27 cellular contexts compared by ENCODE assay signal in genomic region chr14:26992403-26993115, GRCh38.
DNase-seq lines count a peak whose midpoint lies in the region; FAIRE-seq and TF ChIP-seq lines count a peak whose summit lies in the region.
"Had no signal": no experiment of that assay in that cellular context is flagged by ENCODE, and none has a peak within 500 bp of the region (broad histone marks: within the 10 kb centered on the region; RNA-seq: fewer than 3 reads in every experiment).

No MANE protein-coding gene starts in this region.

- dilution Hi-C loops in endothelial cell of umbilical vein (cut with MboI; ENCODE audit: extremely low pct_ligation_motif_present, low sequenced_read_pairs), result no loop called here

- FAIRE-seq in endothelial cell of umbilical vein (lab: Jason Lieb, UNC), result no peak
- FAIRE-seq: GM12891, GM19239, RCC 7860 had no signal

- DNase-seq in DMS53 (lab: John Stamatoyannopoulos, UW) (peak; percentile 1), DMS53 treated with DMSO at 0.1 percent for 48 hours (lab: John Stamatoyannopoulos, UW; ENCODE audit: unreplicated experiment) (no peak), OCI-M1 (lab: John Stamatoyannopoulos, UW) (peak; percentile 7), endothelial cell of umbilical vein (ENCODE audit: low read depth, low spot score) (peak; percentile 3), AG20443 (ENCODE audit: low spot score) (no peak), NCI-H1417 (lab: John Stamatoyannopoulos, UW) (no peak)
- no peak for DNase-seq in activated effector memory CD4-positive, alpha-beta T cell treated with anti-CD3 and anti-CD28 coated beads, Interleukin-2, amount 50 U/mL, for 16 hours
- DNase-seq: 8988T; Caco-2; CD8-positive, alpha-beta T cell; DMS79 treated with DMSO at 0.1 percent for 48 hours; GF-D8; Kasumi-1; MV-4-11; NCI-H1105; NCI-H146; NCI-H1930; NCI-H2107; NCI-H526 treated with DMSO at 0.1 percent for 48 hours; SIG-M5 had no signal

- no peaks in the 10 kb centered on the region for H4K20me1 ChIP-seq in endothelial cell of umbilical vein (replicated peaks; ENCODE audit: control insufficient read depth, extremely low read depth, insufficient read depth, low read length)
- H4K20me1 ChIP-seq: BLaER1 had no signal

- no peak for TF ChIP-seq POLR2A in endothelial cell of umbilical vein (IDR thresholded peaks at IDR 0.05; ENCODE audit: low read depth, low read length)

- no peaks in the 10 kb centered on the region for H3K9me1 ChIP-seq in endothelial cell of umbilical vein (replicated peaks; ENCODE audit: control insufficient read depth, extremely low read depth, insufficient read depth, low read length)

- H3K4me1 ChIP-seq in endothelial cell of umbilical vein (ENCODE audit: control insufficient read depth, extremely low read depth, insufficient read depth, low read length), result no peaks in the 10 kb centered on the region
- H3K4me1 ChIP-seq in mucosa of rectum (ENCODE audit: control insufficient read depth in 2 of 2, insufficient read depth in 2 of 2, low read length in 2 of 2), result peaks cover 0 to 4% of the 10 kb centered on the region in 2 donors
- H3K4me1 ChIP-seq: BLaER1, Caco-2 had no signal

- intact Hi-C loops in endothelial cell of umbilical vein (cut with micrococcal nuclease), result no loop called here

- POLR2A ChIA-PET in endothelial cell of umbilical vein (lab: Charles Lee), result no interaction called here

- H3K9ac ChIP-seq in endothelial cell of umbilical vein (replicated peaks; ENCODE audit: extremely low read depth, insufficient read depth, low read length) (no peak overlapping the region), mucosa of rectum (ENCODE audit: low read depth in 1 of 2, low read length in 2 of 2) (no peak overlapping the region)
- H3K9ac ChIP-seq: BLaER1 had no signal

- no peaks in the 10 kb centered on the region for H3K36me3 ChIP-seq in endothelial cell of umbilical vein (ENCODE audit: control insufficient read depth in 2 of 2, extremely low read depth in 1 of 2, insufficient read depth in 2 of 2, low read length in 2 of 2)
- H3K36me3 ChIP-seq in mucosa of rectum (ENCODE audit: control insufficient read depth in 2 of 2, insufficient read depth in 2 of 2, low read length in 2 of 2), result no peaks in the 10 kb centered on the region
- H3K36me3 ChIP-seq: BLaER1 had no signal

- H3K4me2 ChIP-seq in endothelial cell of umbilical vein (ENCODE audit: insufficient read depth, low read length), result no peak overlapping the region
- H3K4me2 ChIP-seq: BLaER1 had no signal

- H3K27ac ChIP-seq in endothelial cell of umbilical vein (ENCODE audit: insufficient read depth, low read depth, low read length), result no peak overlapping the region
- peak overlapping the region; percentile 18 to 19 for H3K27ac ChIP-seq in mucosa of rectum (ENCODE audit: low read depth in 2 of 2, low read length in 2 of 2)
- H3K27ac ChIP-seq: BLaER1, HL-60, SK-N-MC had no signal

- H3K27me3 ChIP-seq in endothelial cell of umbilical vein (ENCODE audit: control insufficient read depth in 2 of 2, insufficient read depth in 2 of 2, low read length in 2 of 2) (no peaks in the 10 kb centered on the region), mucosa of rectum (ENCODE audit: control insufficient read depth in 2 of 2, insufficient read depth in 2 of 2, low read length in 2 of 2) (no peaks in the 10 kb centered on the region)
- H3K27me3 ChIP-seq: BLaER1 had no signal

- no peak overlapping the region for H2AFZ ChIP-seq in endothelial cell of umbilical vein (ENCODE audit: low read depth, low read length)

- no TSS peak for BruUV-seq in endothelial cell of umbilical vein (replicated peaks; lab: Mats Ljungman, UMichigan)

- CTCF ChIA-PET in endothelial cell of umbilical vein (lab: Charles Lee), result no interaction called here

- H3K9me3 ChIP-seq in endothelial cell of umbilical vein (replicated peaks; ENCODE audit: control insufficient read depth, insufficient read depth, low read length) (no peaks in the 10 kb centered on the region), mucosa of rectum (ENCODE audit: control insufficient read depth in 2 of 2, low read length in 2 of 2) (peaks cover 0 to 3% of the 10 kb centered on the region in 2 donors)
- H3K9me3 ChIP-seq: BLaER1, Caco-2 had no signal

- H3K79me2 ChIP-seq in endothelial cell of umbilical vein (ENCODE audit: control insufficient read depth, insufficient read depth, low read length), result no peaks in the 10 kb centered on the region

- no peak for TF ChIP-seq CTCF in endothelial cell of umbilical vein (IDR thresholded peaks at IDR 0.05; ENCODE audit: extremely low read depth in 1 of 2, insufficient read depth in 1 of 2, low read depth in 1 of 2, low read length in 2 of 2)

- no peak overlapping the region for H3K4me3 ChIP-seq in endothelial cell of umbilical vein (replicated peaks in 1 of 3; ENCODE audit: insufficient read depth in 1 of 3, low read depth in 1 of 3, low read length in 3 of 3)
- no peak overlapping the region for H3K4me3 ChIP-seq in mucosa of rectum (ENCODE audit: low read length in 2 of 2)
- H3K4me3 ChIP-seq: BLaER1, SK-N-MC had no signal

TF ChIP-seq in endothelial cell of umbilical vein, 7 proteins besides CTCF, POLR2A, EP300 and RAD21:
- TF ChIP-seq JUN (IDR thresholded peaks at IDR 0.05; ENCODE audit: borderline replicate concordance, insufficient read depth, insufficient read length, low read depth) (no peak), MAX (IDR thresholded peaks at IDR 0.05; ENCODE audit: insufficient read depth, insufficient read length) (no peak), FOS (IDR thresholded peaks at IDR 0.05; ENCODE audit: borderline replicate concordance, insufficient read depth, low read length) (no peak), POLR2AphosphoS5 (IDR thresholded peaks at IDR 0.05; ENCODE audit: insufficient read depth, low read depth, low read length) (no peak), MYC (IDR thresholded peaks at IDR 0.05; ENCODE audit: low read depth, low read length) (no peak), EZH2 (IDR thresholded peaks at IDR 0.05; ENCODE audit: borderline replicate concordance, low read depth, low read length, severe bottlenecking) (no peak), GATA2 (IDR thresholded peaks at IDR 0.05; ENCODE audit: insufficient read depth, insufficient read length, low read depth, low read length) (no peak)

Comparison
In these comparisons a context has a peak if more than half of its experiments do, and no peak if none do; other contexts are left out.
1. DNase-seq: peak in DMS53 (single experiment), OCI-M1 (single experiment) and endothelial cell of umbilical vein (single experiment); none in DMS53 treated with DMSO at 0.1 percent for 48 hours (single experiment), AG20443 (single experiment), NCI-H1417 (0 of 3) and activated effector memory CD4-positive, alpha-beta T cell treated with anti-CD3 and anti-CD28 coated beads, Interleukin-2, amount 50 U/mL, for 16 hours (single experiment).